In the genomic region with DNA sequence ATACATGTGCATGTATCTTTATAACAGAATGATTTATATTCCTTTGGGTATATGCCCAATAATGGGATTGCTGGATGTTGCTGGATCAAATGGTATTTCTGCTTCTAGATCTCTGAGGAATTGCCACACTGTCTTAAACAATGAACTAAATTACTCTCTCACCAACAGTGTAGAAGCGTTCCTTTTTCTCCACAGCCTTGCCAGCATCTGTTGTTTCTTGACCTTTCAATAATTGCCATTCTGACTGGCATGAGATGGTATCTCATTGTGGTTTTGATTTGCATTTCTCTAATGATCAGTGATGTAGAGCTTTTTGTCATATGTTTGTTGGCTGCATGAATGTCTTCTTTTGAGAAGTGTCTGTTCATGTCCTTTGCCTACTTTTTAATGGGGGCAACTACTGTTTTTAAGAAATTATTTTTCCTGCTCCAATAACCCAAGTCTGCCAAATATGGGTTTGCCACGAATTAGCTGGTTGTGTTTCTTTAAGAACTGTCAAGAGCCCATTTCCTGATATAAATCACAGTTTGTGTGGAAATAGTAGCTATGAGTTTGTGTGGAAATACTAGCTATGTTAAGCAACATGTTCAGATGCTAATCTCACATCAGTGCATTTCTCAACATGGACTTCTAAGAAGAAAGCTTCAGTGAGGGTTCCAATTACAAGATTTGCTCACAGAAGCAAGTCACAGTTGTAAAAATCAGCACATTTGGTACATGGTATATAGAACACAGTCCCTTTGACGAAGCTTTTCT, we compare ENCODE assay signal across 9 cellular contexts.
DNase-seq lines count a peak whose midpoint lies in the region; ATAC-seq and TF ChIP-seq lines count a peak whose summit lies in the region.
"Had no signal": no experiment of that assay in that cellular context is flagged by ENCODE, and none has a peak within 500 bp of the region (broad histone marks: within the 10 kb centered on the region; RNA-seq: fewer than 3 reads in every experiment).

No MANE protein-coding gene starts in this region.

- H3K4me1 ChIP-seq in neutrophil (ENCODE audit: control insufficient read depth in 1 of 2, insufficient read depth in 1 of 2, low read depth in 1 of 2, low read length in 1 of 2) (peaks cover 66 to 69% of the 10 kb centered on the region in 2 experiments), HAP-1 (no peaks in the 10 kb centered on the region)

- H3K27me3 ChIP-seq in neutrophil (no peaks in the 10 kb centered on the region), HAP-1 (ENCODE audit: low read depth) (no peaks in the 10 kb centered on the region)

- H3K4me3 ChIP-seq in neutrophil (ENCODE audit: low read depth in 1 of 2, low read length in 1 of 2), result peak overlapping the region in 1 of 2 experiments; percentile 27
- no peak overlapping the region for H3K4me3 ChIP-seq in HAP-1

- no peaks in the 10 kb centered on the region for H3K27me3 Mint-ChIP-seq in dendritic cell treated with granulocyte-macrophage colony-stimulating factor and Interleukin-4, amounts not matched to agents 40 ng/mL and 50 ng/mL, for 4 days

- H3K36me3 Mint-ChIP-seq in dendritic cell treated with granulocyte-macrophage colony-stimulating factor and Interleukin-4, amounts not matched to agents 40 ng/mL and 50 ng/mL, for 4 days (ENCODE audit: low read depth), result peaks cover 22% of the 10 kb centered on the region

- H3K27ac Mint-ChIP-seq in dendritic cell treated with granulocyte-macrophage colony-stimulating factor and Interleukin-4, amounts not matched to agents 40 ng/mL and 50 ng/mL, for 4 days, result peak overlapping the region; percentile 52

- peaks cover 49% of the 10 kb centered on the region for H3K4me1 Mint-ChIP-seq in dendritic cell treated with granulocyte-macrophage colony-stimulating factor and Interleukin-4, amounts not matched to agents 40 ng/mL and 50 ng/mL, for 4 days (ENCODE audit: low read depth)

- no peak overlapping the region for H3K4me3 Mint-ChIP-seq in dendritic cell treated with granulocyte-macrophage colony-stimulating factor and Interleukin-4, amounts not matched to agents 40 ng/mL and 50 ng/mL, for 4 days

- in situ Hi-C loops in HAP-1 (cut with MboI; ENCODE audit: low sequenced_read_pairs), result no loop called here

- H3K9me3 ChIP-seq in neutrophil (no peaks in the 10 kb centered on the region), HAP-1 (no peaks in the 10 kb centered on the region)

- DNase-seq in EL (peak; percentile 50), NCI-H460 (ENCODE audit: extremely low read depth, low read depth) (peak; percentile 49), HAP-1 (ENCODE audit: low spot score in 2 of 2) (no peak), iPS-NIHi11 (ENCODE audit: low spot score) (no peak)
- DNase-seq in activated CD8-positive, alpha-beta memory T cell treated with anti-CD3 and anti-CD28 coated beads for 24 hours, result no peak
- DNase-seq: RPMI8226 had no signal

- H3K36me3 ChIP-seq in neutrophil (no peaks in the 10 kb centered on the region), HAP-1 (replicated peaks) (no peaks in the 10 kb centered on the region)

- no peak for TF ChIP-seq CTCF in neutrophil (IDR thresholded peaks at IDR 0.05)

- ATAC-seq in GM18861 (IDR thresholded peaks at IDR 0.05; ENCODE audit: unreplicated experiment), result no peak

- H3K9me3 Mint-ChIP-seq in dendritic cell treated with granulocyte-macrophage colony-stimulating factor and Interleukin-4, amounts not matched to agents 40 ng/mL and 50 ng/mL, for 4 days, result peaks cover 33% of the 10 kb centered on the region

- intact Hi-C loops in dendritic cell treated with granulocyte-macrophage colony-stimulating factor and Interleukin-4, amounts not matched to agents 40 ng/mL and 50 ng/mL, for 4 days (cut with micrococcal nuclease), result no loop called here

- peak overlapping the region; percentile 83 for H3K27ac ChIP-seq in neutrophil

Comparison
In these comparisons a context has a peak if more than half of its experiments do, and no peak if none do; other contexts are left out.
1. DNase-seq: peak in EL (single experiment) and NCI-H460 (single experiment); none in HAP-1 (0 of 2), activated CD8-positive, alpha-beta memory T cell treated with anti-CD3 and anti-CD28 coated beads for 24 hours (single experiment) and iPS-NIHi11 (single experiment).